ENCODE assay signal across 12 cellular contexts in the genomic region with DNA sequence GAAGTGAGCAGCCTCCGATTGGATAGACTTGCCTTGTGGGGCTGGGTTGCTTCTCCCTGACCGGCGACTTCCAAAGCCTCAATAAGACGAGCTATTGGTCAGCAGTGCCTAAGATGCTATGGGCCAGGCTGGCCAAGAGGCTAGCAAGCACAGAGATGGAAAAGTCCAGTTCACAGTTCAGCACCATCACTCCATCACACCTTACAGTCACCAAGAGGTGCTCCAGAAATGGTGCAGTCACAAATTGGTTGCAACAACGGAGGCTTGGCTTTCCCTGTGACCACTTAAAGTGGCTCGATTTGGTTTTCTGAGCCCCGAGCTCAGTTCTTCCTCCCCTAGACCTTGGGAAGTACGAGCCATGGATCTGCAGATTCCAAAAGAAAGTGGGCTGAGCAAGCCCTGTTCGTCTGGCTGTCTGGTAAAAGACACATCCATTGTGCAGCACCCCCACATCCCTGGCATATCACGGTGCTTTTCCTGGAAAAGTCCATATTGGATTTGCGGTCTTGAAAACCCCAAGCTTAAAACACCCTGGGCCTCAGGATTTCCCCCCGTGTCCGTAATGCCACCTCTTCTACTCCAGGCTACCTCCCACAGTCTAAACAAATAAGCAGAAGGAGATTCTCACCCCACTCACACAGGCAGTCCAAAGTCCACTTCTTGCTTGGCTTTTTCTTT. TPM values are rescaled to one million over a fixed set of nuclear protein-coding genes. Genes with fewer than 3 reads are reported as not detected.
DNase-seq lines count a peak whose midpoint lies in the region; ATAC-seq and TF ChIP-seq lines count a peak whose summit lies in the region.
"Had no signal": no experiment of that assay in that cellular context is flagged by ENCODE, and none has a peak within 500 bp of the region (broad histone marks: within the 10 kb centered on the region; RNA-seq: fewer than 3 reads in every experiment).

No MANE protein-coding gene starts in this region.

- H3K9me3 Mint-ChIP-seq in activated naive CD4-positive, alpha-beta T cell treated with anti-CD3 and anti-CD28 coated beads for 36 hours: no peaks in the 10 kb centered on the region
- no peaks in the 10 kb centered on the region for H3K9me3 Mint-ChIP-seq in activated B cell treated with CpG ODN at 0.5 μM for 24 hours
- H3K9me3 Mint-ChIP-seq: nephron progenitor cell had no signal

- H3K4me3 Mint-ChIP-seq in activated naive CD4-positive, alpha-beta T cell treated with anti-CD3 and anti-CD28 coated beads for 36 hours: peak overlapping the region; percentile 99
- H3K4me3 Mint-ChIP-seq in activated B cell treated with CpG ODN at 0.5 μM for 24 hours: peak overlapping the region; percentile 95
- H3K4me3 Mint-ChIP-seq: nephron progenitor cell had no signal

- no peaks in the 10 kb centered on the region for H3K27me3 Mint-ChIP-seq in activated naive CD4-positive, alpha-beta T cell treated with anti-CD3 and anti-CD28 coated beads for 36 hours (ENCODE audit: low read depth)
- H3K27me3 Mint-ChIP-seq in activated B cell treated with CpG ODN at 0.5 μM for 24 hours: no peaks in the 10 kb centered on the region

- no peaks in the 10 kb centered on the region for H3K27me3 ChIP-seq in upper lobe of left lung
- H3K27me3 ChIP-seq: sigmoid colon had no signal

- no peak for TF ChIP-seq EP300 in upper lobe of left lung (IDR thresholded peaks at IDR 0.05)

- H3K27ac ChIP-seq in upper lobe of left lung: peak overlapping the region in 3 of 4 donors; percentile 13 to 60 (median 57)
- H3K27ac ChIP-seq: sigmoid colon had no signal

- peaks cover 3 to 18% (median 8%) of the 10 kb centered on the region in 4 donors for H3K4me1 ChIP-seq in upper lobe of left lung
- H3K4me1 ChIP-seq: sigmoid colon had no signal

- no peaks in the 10 kb centered on the region for H3K36me3 ChIP-seq in upper lobe of left lung
- H3K36me3 ChIP-seq: sigmoid colon had no signal

- no peak for TF ChIP-seq POLR2A in upper lobe of left lung (IDR thresholded peaks at IDR 0.05)

- peak overlapping the region; percentile 99 for H3K27ac Mint-ChIP-seq in activated naive CD4-positive, alpha-beta T cell treated with anti-CD3 and anti-CD28 coated beads for 36 hours
- H3K27ac Mint-ChIP-seq in activated B cell treated with CpG ODN at 0.5 μM for 24 hours: peak overlapping the region; percentile 91
- H3K27ac Mint-ChIP-seq: nephron progenitor cell had no signal

- TF ChIP-seq CTCF in activated B cell treated with CpG ODN at 0.5 μM for 24 hours (IDR thresholded peaks at IDR 0.05) (no peak), upper lobe of left lung (IDR thresholded peaks at IDR 0.05) (no peak), foreskin fibroblast (IDR thresholded peaks at IDR 0.05; ENCODE audit: low read depth, low read length) (no peak)

- H3K36me3 Mint-ChIP-seq in activated naive CD4-positive, alpha-beta T cell treated with anti-CD3 and anti-CD28 coated beads for 36 hours (ENCODE audit: low read depth): peaks cover 58% of the 10 kb centered on the region
- H3K36me3 Mint-ChIP-seq in activated B cell treated with CpG ODN at 0.5 μM for 24 hours (ENCODE audit: low read depth): peaks cover 56% of the 10 kb centered on the region

- POLR2A ChIA-PET in activated B cell treated with CpG ODN at 0.5 μM for 24 hours (lab: Charles Lee) (interaction anchor here (0.7 to 3.0 kb wide), 12 partner anchors 13 to 151 kb away, joined by 3 to 21 read pairs (median 5); partner anchors contain the start of gene LY9), HEK293T (lab: Yijun Ruan, JAX) (no interaction called here)

- H3K4me1 Mint-ChIP-seq in activated naive CD4-positive, alpha-beta T cell treated with anti-CD3 and anti-CD28 coated beads for 36 hours (ENCODE audit: low read depth): peaks cover 46% of the 10 kb centered on the region
- peaks cover 88% of the 10 kb centered on the region for H3K4me1 Mint-ChIP-seq in activated B cell treated with CpG ODN at 0.5 μM for 24 hours

- intact Hi-C loops in activated naive CD4-positive, alpha-beta T cell treated with anti-CD3 and anti-CD28 coated beads for 36 hours (cut with micrococcal nuclease): loop anchor here (1.0 to 2.0 kb wide), 3 partner anchors 7 to 65 kb away; partner anchors contain the start of gene CD48
- intact Hi-C loops in activated B cell treated with CpG ODN at 0.5 μM for 24 hours (cut with micrococcal nuclease) (loop anchor here (1.0 to 2.0 kb wide), 2 partner anchors 7 to 19 kb away; no protein-coding TSS in a partner anchor), left colon (cut with DNase I, micrococcal nuclease) (no loop called here)

- no peak for DNase-seq in activated naive CD4-positive, alpha-beta T cell treated with anti-CD3 and anti-CD28 coated beads for 36 hours
- DNase-seq in activated naive CD4-positive, alpha-beta T cell treated with anti-CD3 and anti-CD28 coated beads, Interleukin-2, amount 50 U/mL, for 16 hours: no peak
- DNase-seq in activated B cell treated with CpG ODN at 0.5 μM for 24 hours (no peak), left colon (no peak), upper lobe of left lung (no peak), foreskin fibroblast (no peak), HEK293T (ENCODE audit: extremely low spot score) (no peak), GM19240 (ENCODE audit: insufficient read length, low spot score) (no peak)
- DNase-seq: MV-4-11, NCI-H226, nephron progenitor cell, sigmoid colon had no signal

- 85 to 87% methylated on average over 13 of the region's 13 CpGs for WGBS in upper lobe of left lung, 2 donors

- ATAC-seq in activated B cell treated with CpG ODN at 0.5 μM for 24 hours (ENCODE audit: low read depth) (no peak), left colon (peak; percentile 21), upper lobe of left lung (ENCODE audit: low FRiP score in 2 of 2) (no peak)

- CTCF ChIA-PET in activated naive CD4-positive, alpha-beta T cell treated with anti-CD3 and anti-CD28 coated beads for 36 hours (lab: Charles Lee): interaction anchor here (0.7 to 4.2 kb wide), 13 partner anchors 8 to 352 kb away, joined by 3 to 20 read pairs (median 4); no protein-coding TSS in a partner anchor
- CTCF ChIA-PET in activated B cell treated with CpG ODN at 0.5 μM for 24 hours (lab: Charles Lee) (interaction anchor here (1.3 to 2.5 kb wide), 5 partner anchors 16 to 309 kb away, joined by 3 to 10 read pairs (median 7); no protein-coding TSS in a partner anchor), HEK293T (lab: Yijun Ruan, JAX) (no interaction called here)

- peak overlapping the region in 3 of 4 donors; percentile 10 to 29 (median 25) for H3K4me3 ChIP-seq in upper lobe of left lung
- no peak overlapping the region for H3K4me3 ChIP-seq in foreskin fibroblast (ENCODE audit: low read depth in 1 of 2, low read length in 2 of 2)
- H3K4me3 ChIP-seq: sigmoid colon had no signal

- no peaks in the 10 kb centered on the region for H3K9me3 ChIP-seq in upper lobe of left lung
- H3K9me3 ChIP-seq: sigmoid colon had no signal

TF ChIP-seq in HEK293T, 16 proteins besides CTCF, POLR2A, EP300 and RAD21:
- no peak for TF ChIP-seq FOXM1 (IDR thresholded peaks at IDR 0.05; ENCODE audit: borderline replicate concordance)
- no peak for TF ChIP-seq ZNF384 (IDR thresholded peaks at IDR 0.05)
- no peak for TF ChIP-seq BHLHE40 (IDR thresholded peaks at IDR 0.05; ENCODE audit: borderline replicate concordance)
- TF ChIP-seq TARDBP (IDR thresholded peaks at IDR 0.05): no peak
- TF ChIP-seq NFRKB (IDR thresholded peaks at IDR 0.05): no peak
- no peak for TF ChIP-seq LEF1 (IDR thresholded peaks at IDR 0.05; ENCODE audit: borderline replicate concordance)
- no peak for TF ChIP-seq ARNT (IDR thresholded peaks at IDR 0.05)
- no peak for TF ChIP-seq FOXK2 (IDR thresholded peaks at IDR 0.05)
- no peak for TF ChIP-seq CTBP1 (IDR thresholded peaks at IDR 0.05; ENCODE audit: borderline replicate concordance)

RNA-seq across cellular contexts. Expression of gene SLAMF1, which starts 1.3 kb away (rescaled TPM):
- total RNA-seq in activated naive CD4-positive, alpha-beta T cell treated with anti-CD3 and anti-CD28 coated beads for 36 hours: 100 to 1,000 TPM; 101 to 112 TPM
- total RNA-seq in activated B cell treated with CpG ODN at 0.5 μM for 24 hours: 85.7 and 91.7 TPM in 2 replicates
- total RNA-seq in left colon: 1 to 10 TPM in 1 of 2 donors, under 1 TPM in 1; 0.92 to 2.0 TPM
- 1 to 10 TPM in 4 of 6 donors, under 1 TPM in 2; 0.11 to 3.9 (median 1.5) TPM for total RNA-seq in upper lobe of left lung

Comparison
In these comparisons a context has a peak if more than half of its experiments do, and no peak if none do; other contexts are left out.
1. H3K4me3 ChIP-seq: peak in upper lobe of left lung (3 of 4); none in foreskin fibroblast (0 of 2).
2. RNA of gene SLAMF1, which starts 1.3 kb away (total RNA-seq): 101 to 112 TPM in activated naive CD4-positive, alpha-beta T cell treated with anti-CD3 and anti-CD28 coated beads for 36 hours and 85.7 to 91.7 TPM in activated B cell treated with CpG ODN at 0.5 μM for 24 hours; 0.92 to 2.0 TPM in left colon and 0.11 to 3.9 TPM in upper lobe of left lung; every median in the first group is over 10 times any median in the second.
3. intact Hi-C loops: an anchor here in activated naive CD4-positive, alpha-beta T cell treated with anti-CD3 and anti-CD28 coated beads for 36 hours (1.0 to 2.0 kb wide) and activated B cell treated with CpG ODN at 0.5 μM for 24 hours (1.0 to 2.0 kb wide); none called in left colon.